In genomic region chr3:77186728-77187127, GRCh38 we compare ENCODE assay signal across 18 cellular contexts.
DNase-seq lines count a peak whose midpoint lies in the region; ATAC-seq, FAIRE-seq and TF ChIP-seq lines count a peak whose summit lies in the region.
"Had no signal": no experiment of that assay in that cellular context is flagged by ENCODE, and none has a peak within 500 bp of the region (broad histone marks: within the 10 kb centered on the region; RNA-seq: fewer than 3 reads in every experiment).

No MANE protein-coding gene starts in this region.

- TF ChIP-seq EP300 in SK-N-SH (IDR thresholded peaks at IDR 0.05; ENCODE audit: borderline replicate concordance in 1 of 2, low read depth in 1 of 2, low read length in 1 of 2) = no peak

- H3K27ac ChIP-seq in HEK293 (ENCODE audit: extremely low read depth, low read depth, low read length) (no peak overlapping the region), SK-N-SH (ENCODE audit: low read depth in 2 of 2, low read length in 1 of 2) (no peak overlapping the region)

- FAIRE-seq in bronchial epithelial cell (lab: Jason Lieb, UNC) = no peak

- H3K9ac ChIP-seq in SK-N-SH = no peak overlapping the region

- H3K36me3 ChIP-seq in HEK293 (ENCODE audit: control insufficient read depth in 2 of 2, insufficient read depth in 1 of 2, low read length in 2 of 2) (no peaks in the 10 kb centered on the region), bronchial epithelial cell (ENCODE audit: control insufficient read depth, insufficient read depth, low read length) (no peaks in the 10 kb centered on the region), SK-N-SH (replicated peaks in 1 of 2; ENCODE audit: control insufficient read depth in 1 of 2, insufficient read depth in 2 of 2, low read length in 1 of 2) (no peaks in the 10 kb centered on the region)

- H4K20me1 ChIP-seq in SK-N-SH (ENCODE audit: insufficient read depth) = no peaks in the 10 kb centered on the region

- H3K27me3 ChIP-seq in bronchial epithelial cell (ENCODE audit: control insufficient read depth, insufficient read depth, low read length) (no peaks in the 10 kb centered on the region), SK-N-SH (ENCODE audit: insufficient read depth) (no peaks in the 10 kb centered on the region)

- no peaks in the 10 kb centered on the region for H3K9me2 ChIP-seq in SK-N-SH

- H3K27me3 Mint-ChIP-seq in activated T-cell treated with anti-CD3 and anti-CD28 coated beads, Interleukin-2, amount 50 U/mL, for 72 hours (ENCODE audit: low read depth) = no peaks in the 10 kb centered on the region
- H3K27me3 Mint-ChIP-seq: brain; stimulated activated memory B cell treated with anti-CD40 and anti-IgM and Interleukin-4, amounts not matched to agents 10 μg/mL and 1 μg/mL and 100 μg/mL, for 72 hours had no signal

- H3K27ac Mint-ChIP-seq in activated T-cell treated with anti-CD3 and anti-CD28 coated beads, Interleukin-2, amount 50 U/mL, for 72 hours = no peak overlapping the region
- H3K27ac Mint-ChIP-seq: nephron progenitor cell; stimulated activated memory B cell treated with anti-CD40 and anti-IgM and Interleukin-4, amounts not matched to agents 10 μg/mL and 1 μg/mL and 100 μg/mL, for 72 hours had no signal

- CTCF ChIA-PET in HEK293 (lab: Yijun Ruan, JAX) (no interaction called here), SK-N-SH (lab: Yijun Ruan, JAX) (interaction anchor here (0.7 to 1.3 kb wide), 2 partner anchors 14 to 60 kb away, joined by 3 to 4 read pairs; no protein-coding TSS in a partner anchor)

- no peak for TF ChIP-seq RAD21 in SK-N-SH (IDR thresholded peaks at IDR 0.05; ENCODE audit: low read length)

- H3K79me2 ChIP-seq in SK-N-SH (ENCODE audit: insufficient read depth) = no peaks in the 10 kb centered on the region

- no peak overlapping the region for H3K4me3 ChIP-seq in HEK293 (ENCODE audit: low read depth, low read length)
- H3K4me3 ChIP-seq in bronchial epithelial cell (ENCODE audit: low read depth, low read length) = no peak overlapping the region
- no peak overlapping the region for H3K4me3 ChIP-seq in SK-N-SH (ENCODE audit: low read depth in 2 of 2, low read length in 1 of 2)

- no peak overlapping the region for H2AFZ ChIP-seq in SK-N-SH (ENCODE audit: low read depth)

- POLR2A ChIA-PET in HEK293 (lab: Yijun Ruan, JAX) = no interaction called here
- POLR2A ChIA-PET in SK-N-SH (lab: Yijun Ruan, JAX) = no interaction called here

- H3K4me1 Mint-ChIP-seq in activated T-cell treated with anti-CD3 and anti-CD28 coated beads, Interleukin-2, amount 50 U/mL, for 72 hours (ENCODE audit: low read depth) = no peaks in the 10 kb centered on the region
- H3K4me1 Mint-ChIP-seq: stimulated activated memory B cell treated with anti-CD40 and anti-IgM and Interleukin-4, amounts not matched to agents 10 μg/mL and 1 μg/mL and 100 μg/mL, for 72 hours had no signal

- H3K4me3 Mint-ChIP-seq in activated T-cell treated with anti-CD3 and anti-CD28 coated beads, Interleukin-2, amount 50 U/mL, for 72 hours = no peak overlapping the region
- H3K4me3 Mint-ChIP-seq: brain; nephron progenitor cell; stimulated activated memory B cell treated with anti-CD40 and anti-IgM and Interleukin-4, amounts not matched to agents 10 μg/mL and 1 μg/mL and 100 μg/mL, for 72 hours had no signal

- H3K9me3 ChIP-seq in HEK293 (ENCODE audit: control insufficient read depth, insufficient read depth, low read depth, low read length) = no peaks in the 10 kb centered on the region
- H3K9me3 ChIP-seq in SK-N-SH = no peaks in the 10 kb centered on the region

- H3K36me3 Mint-ChIP-seq in activated T-cell treated with anti-CD3 and anti-CD28 coated beads, Interleukin-2, amount 50 U/mL, for 72 hours (ENCODE audit: insufficient read depth in 2 of 2) = peaks cover 0 to 2% of the 10 kb centered on the region in 2 donors
- H3K36me3 Mint-ChIP-seq: brain; stimulated activated memory B cell treated with anti-CD40 and anti-IgM and Interleukin-4, amounts not matched to agents 10 μg/mL and 1 μg/mL and 100 μg/mL, for 72 hours had no signal

- H3F3A ChIP-seq in SK-N-SH (replicated peaks; ENCODE audit: insufficient read depth) = no peaks in the 10 kb centered on the region

- H3K4me1 ChIP-seq in HEK293 (ENCODE audit: control insufficient read depth, insufficient read depth, low read length) (0 out of 2 replicates have a peak, but pooled peaks cover 5% of the 10 kb centered on the region), SK-N-SH (ENCODE audit: control insufficient read depth in 1 of 2, insufficient read depth in 2 of 2, low read depth in 1 of 2, low read length in 1 of 2) (no peaks in the 10 kb centered on the region)

- H3K9me3 Mint-ChIP-seq in activated T-cell treated with anti-CD3 and anti-CD28 coated beads, Interleukin-2, amount 50 U/mL, for 72 hours = peaks cover 6 to 7% of the 10 kb centered on the region in 2 donors
- H3K9me3 Mint-ChIP-seq: brain, nephron progenitor cell had no signal

- 43% methylated on average over 4 of the region's 4 CpGs for WGBS in SK-N-SH (ENCODE audit: low lambda C conversion rate)

- TF ChIP-seq CTCF in HEK293 (tag by site-specific recombination; IDR thresholded peaks at IDR 0.05) (no peak), bronchial epithelial cell (IDR thresholded peaks at IDR 0.05; ENCODE audit: insufficient read depth, low read length, severe bottlenecking) (no peak), SK-N-SH (IDR thresholded peaks at IDR 0.05) (no peak)

- peak; percentile 76 for DNase-seq in NOMO-1 treated with DMSO at 0.1 percent for 48 hours (lab: John Stamatoyannopoulos, UW; ENCODE audit: unreplicated experiment)
- peak; percentile 90 for DNase-seq in bronchial epithelial cell (ENCODE audit: low read depth)
- peak; percentile 7 for DNase-seq in kidney tubule cell (ENCODE audit: low spot score)
- DNase-seq in activated T-cell treated with anti-CD3 and anti-CD28 coated beads, Interleukin-2, amount 50 U/mL, for 72 hours = no peak
- DNase-seq in SK-N-SH = no peak
- DNase-seq in NCI-H1694 treated with DMSO at 0.1 percent for 48 hours (lab: John Stamatoyannopoulos, UW) = no peak
- DNase-seq: activated CD8-positive, alpha-beta memory T cell treated with anti-CD3 and anti-CD28 coated beads for 24 hours; C1 segment of cervical spinal cord; effector memory CD4-positive, alpha-beta T cell; NCI-H524 treated with DMSO at 0.1 percent for 48 hours; nephron progenitor cell; stimulated activated CD4-positive, alpha-beta T cell treated with anti-CD3 and anti-CD28 coated beads, Interleukin-4, amount 100 ng/mL, for 4 hours had no signal

- no peak for ATAC-seq in activated T-cell treated with anti-CD3 and anti-CD28 coated beads, Interleukin-2, amount 50 U/mL, for 72 hours (replicated peaks in 1 of 2)
- no peak for ATAC-seq in HG03520 (IDR thresholded peaks at IDR 0.05; ENCODE audit: unreplicated experiment)
- ATAC-seq: Right ventricle myocardium inferior; sciatic nerve; stimulated activated memory B cell treated with anti-CD40 and anti-IgM and Interleukin-4, amounts not matched to agents 10 μg/mL and 1 μg/mL and 100 μg/mL, for 72 hours had no signal

- H3K4me2 ChIP-seq in SK-N-SH = no peak overlapping the region

TF ChIP-seq in HEK293, 187 proteins besides CTCF, POLR2A, EP300 and RAD21 (continues in another document):
- TF ChIP-seq ZNF18 (tag by site-specific recombination; IDR thresholded peaks at IDR 0.05) = peak; percentile 35; the same call in 1 of the 2 replicates
- TF ChIP-seq SP3 (tag by site-specific recombination; IDR thresholded peaks at IDR 0.05) = no peak
- TF ChIP-seq GLI2 (tag by site-specific recombination; IDR thresholded peaks at IDR 0.05; ENCODE audit: borderline replicate concordance, low read depth) = no peak

TF ChIP-seq in SK-N-SH, 30 proteins besides CTCF, POLR2A, EP300 and RAD21:
- TF ChIP-seq RFX5 (IDR thresholded peaks at IDR 0.05; ENCODE audit: low read length) (no peak), SIN3A (IDR thresholded peaks at IDR 0.05; ENCODE audit: borderline replicate concordance, low read depth, low read length) (no peak)
- TF ChIP-seq, protein P1, sequence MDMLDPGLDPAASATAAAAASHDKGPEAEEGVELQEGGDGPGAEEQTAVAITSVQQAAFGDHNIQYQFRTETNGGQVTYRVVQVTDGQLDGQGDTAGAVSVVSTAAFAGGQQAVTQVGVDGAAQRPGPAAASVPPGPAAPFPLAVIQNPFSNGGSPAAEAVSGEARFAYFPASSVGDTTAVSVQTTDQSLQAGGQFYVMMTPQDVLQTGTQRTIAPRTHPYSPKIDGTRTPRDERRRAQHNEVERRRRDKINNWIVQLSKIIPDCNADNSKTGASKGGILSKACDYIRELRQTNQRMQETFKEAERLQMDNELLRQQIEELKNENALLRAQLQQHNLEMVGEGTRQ (IDR thresholded peaks at IDR 0.05; ENCODE audit: borderline replicate concordance, low read depth, low read length) = no peak

Comparison
In these comparisons a context has a peak if more than half of its experiments do, and no peak if none do; other contexts are left out.
1. DNase-seq: peak in NOMO-1 treated with DMSO at 0.1 percent for 48 hours (single experiment), bronchial epithelial cell (single experiment) and kidney tubule cell (single experiment); none in activated T-cell treated with anti-CD3 and anti-CD28 coated beads, Interleukin-2, amount 50 U/mL, for 72 hours (0 of 2), SK-N-SH (single experiment) and NCI-H1694 treated with DMSO at 0.1 percent for 48 hours (single experiment).